Comparison of ENCODE assay signal across 1 cellular context in genomic region chr7:50677279-50677996, GRCh38.
TF ChIP-seq lines count a peak whose summit lies in the region.

No MANE protein-coding gene starts in this region.

TF ChIP-seq in HepG2, 621 proteins besides CTCF, POLR2A, EP300 and RAD21 (continued from another document):
- TF ChIP-seq IRF1 (CRISPR knock-in tag; IDR thresholded peaks at IDR 0.05; ENCODE audit: low read depth) (no peak), MIER3 (CRISPR knock-in tag; IDR thresholded peaks at IDR 0.05; ENCODE audit: borderline replicate concordance) (no peak), ZNF569 (CRISPR knock-in tag; IDR thresholded peaks at IDR 0.05; ENCODE audit: borderline replicate concordance) (no peak), HOXA9 (CRISPR knock-in tag; IDR thresholded peaks at IDR 0.05; ENCODE audit: borderline replicate concordance) (no peak), STAT5B (CRISPR knock-in tag; IDR thresholded peaks at IDR 0.05) (no peak), IKZF5 (CRISPR knock-in tag; IDR thresholded peaks at IDR 0.05) (no peak), PCBP2 (optimal IDR thresholded peaks at IDR 0.05; ENCODE audit: low read depth, low read length, poor library complexity, severe bottlenecking) (no peak), ATM (IDR thresholded peaks at IDR 0.05; ENCODE audit: borderline replicate concordance) (no peak), PITX1 (CRISPR knock-in tag; IDR thresholded peaks at IDR 0.05) (0 out of 2 replicates have a peak, but pooled peaks have one; percentile 21), ZNF749 (CRISPR knock-in tag; IDR thresholded peaks at IDR 0.05; ENCODE audit: borderline replicate concordance) (no peak), FOSL2 (CRISPR knock-in tag; IDR thresholded peaks at IDR 0.05) (0 out of 2 replicates have a peak, but pooled peaks have one; percentile 11), ZIK1 (CRISPR knock-in tag; IDR thresholded peaks at IDR 0.05; ENCODE audit: borderline replicate concordance, low read depth) (no peak)
- TF ChIP-seq, protein P1, sequence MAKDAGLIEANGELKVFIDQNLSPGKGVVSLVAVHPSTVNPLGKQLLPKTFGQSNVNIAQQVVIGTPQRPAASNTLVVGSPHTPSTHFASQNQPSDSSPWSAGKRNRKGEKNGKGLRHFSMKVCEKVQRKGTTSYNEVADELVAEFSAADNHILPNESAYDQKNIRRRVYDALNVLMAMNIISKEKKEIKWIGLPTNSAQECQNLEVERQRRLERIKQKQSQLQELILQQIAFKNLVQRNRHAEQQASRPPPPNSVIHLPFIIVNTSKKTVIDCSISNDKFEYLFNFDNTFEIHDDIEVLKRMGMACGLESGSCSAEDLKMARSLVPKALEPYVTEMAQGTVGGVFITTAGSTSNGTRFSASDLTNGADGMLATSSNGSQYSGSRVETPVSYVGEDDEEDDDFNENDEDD (CRISPR knock-in tag; IDR thresholded peaks at IDR 0.05; ENCODE audit: borderline replicate concordance) = no peak
- TF ChIP-seq, protein P2, sequence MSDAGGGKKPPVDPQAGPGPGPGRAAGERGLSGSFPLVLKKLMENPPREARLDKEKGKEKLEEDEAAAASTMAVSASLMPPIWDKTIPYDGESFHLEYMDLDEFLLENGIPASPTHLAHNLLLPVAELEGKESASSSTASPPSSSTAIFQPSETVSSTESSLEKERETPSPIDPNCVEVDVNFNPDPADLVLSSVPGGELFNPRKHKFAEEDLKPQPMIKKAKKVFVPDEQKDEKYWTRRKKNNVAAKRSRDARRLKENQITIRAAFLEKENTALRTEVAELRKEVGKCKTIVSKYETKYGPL (CRISPR knock-in tag; IDR thresholded peaks at IDR 0.05) = no peak
- TF ChIP-seq, protein P3, sequence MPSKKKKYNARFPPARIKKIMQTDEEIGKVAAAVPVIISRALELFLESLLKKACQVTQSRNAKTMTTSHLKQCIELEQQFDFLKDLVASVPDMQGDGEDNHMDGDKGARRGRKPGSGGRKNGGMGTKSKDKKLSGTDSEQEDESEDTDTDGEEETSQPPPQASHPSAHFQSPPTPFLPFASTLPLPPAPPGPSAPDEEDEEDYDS (CRISPR knock-in tag; IDR thresholded peaks at IDR 0.05) = no peak
- TF ChIP-seq, protein P4, sequence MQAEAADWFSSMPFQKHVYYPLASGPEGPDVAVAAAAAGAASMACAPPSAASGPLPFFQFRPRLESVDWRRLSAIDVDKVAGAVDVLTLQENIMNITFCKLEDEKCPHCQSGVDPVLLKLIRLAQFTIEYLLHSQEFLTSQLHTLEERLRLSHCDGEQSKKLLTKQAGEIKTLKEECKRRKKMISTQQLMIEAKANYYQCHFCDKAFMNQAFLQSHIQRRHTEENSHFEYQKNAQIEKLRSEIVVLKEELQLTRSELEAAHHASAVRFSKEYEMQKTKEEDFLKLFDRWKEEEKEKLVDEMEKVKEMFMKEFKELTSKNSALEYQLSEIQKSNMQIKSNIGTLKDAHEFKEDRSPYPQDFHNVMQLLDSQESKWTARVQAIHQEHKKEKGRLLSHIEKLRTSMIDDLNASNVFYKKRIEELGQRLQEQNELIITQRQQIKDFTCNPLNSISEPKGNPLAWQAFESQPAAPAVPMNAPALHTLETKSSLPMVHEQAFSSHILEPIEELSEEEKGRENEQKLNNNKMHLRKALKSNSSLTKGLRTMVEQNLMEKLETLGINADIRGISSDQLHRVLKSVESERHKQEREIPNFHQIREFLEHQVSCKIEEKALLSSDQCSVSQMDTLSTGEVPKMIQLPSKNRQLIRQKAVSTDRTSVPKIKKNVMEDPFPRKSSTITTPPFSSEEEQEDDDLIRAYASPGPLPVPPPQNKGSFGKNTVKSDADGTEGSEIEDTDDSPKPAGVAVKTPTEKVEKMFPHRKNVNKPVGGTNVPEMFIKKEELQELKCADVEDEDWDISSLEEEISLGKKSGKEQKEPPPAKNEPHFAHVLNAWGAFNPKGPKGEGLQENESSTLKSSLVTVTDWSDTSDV (CRISPR knock-in tag; IDR thresholded peaks at IDR 0.05) = no peak
TF ChIP-seq in HepG2: peak in this region for 52.
